Comparison of ENCODE assay signal across 2 cellular contexts in genomic region chr18:37533647-37534565, GRCh38.
TF ChIP-seq lines count a peak whose summit lies in the region.

No MANE protein-coding gene starts in this region.

TF ChIP-seq in HCT116, 20 proteins besides CTCF, POLR2A, EP300 and RAD21:
- no peak for TF ChIP-seq ZBTB33 (IDR thresholded peaks at IDR 0.05; ENCODE audit: extremely low read depth, insufficient replicate concordance, low read length)
- TF ChIP-seq REST (IDR thresholded peaks at IDR 0.05; ENCODE audit: low read depth), result no peak
- TF ChIP-seq JUND (IDR thresholded peaks at IDR 0.05), result no peak
- TF ChIP-seq ZNF274 (IDR thresholded peaks at IDR 0.05; ENCODE audit: low read depth, low read length), result no peak
- TF ChIP-seq POLR2AphosphoS5 (IDR thresholded peaks at IDR 0.05; ENCODE audit: low read depth, low read length), result no peak
- no peak for TF ChIP-seq SP1 (IDR thresholded peaks at IDR 0.05; ENCODE audit: low read depth)
- no peak for TF ChIP-seq SIN3A (IDR thresholded peaks at IDR 0.05; ENCODE audit: low read depth)
- TF ChIP-seq TCF7L2 (IDR thresholded peaks at IDR 0.05; ENCODE audit: borderline replicate concordance, extremely low read depth, insufficient read depth, insufficient read length), result no peak
- TF ChIP-seq EGR1 (IDR thresholded peaks at IDR 0.05; ENCODE audit: low read depth), result no peak
- no peak for TF ChIP-seq YY1 (IDR thresholded peaks at IDR 0.05; ENCODE audit: extremely low read depth, insufficient replicate concordance, low read depth, low read length)
- no peak for TF ChIP-seq EZH2phosphoT487 (IDR thresholded peaks at IDR 0.05; ENCODE audit: borderline replicate concordance)
- no peak for TF ChIP-seq EZH2 (IDR thresholded peaks at IDR 0.05)
- no peak for TF ChIP-seq MAX (IDR thresholded peaks at IDR 0.05)
- no peak for TF ChIP-seq ELF1 (IDR thresholded peaks at IDR 0.05; ENCODE audit: borderline replicate concordance, low read depth)

TF ChIP-seq in K562, 482 proteins besides CTCF, POLR2A, EP300 and RAD21:
- TF ChIP-seq MCM3 (IDR thresholded peaks at IDR 0.05), result no peak
- TF ChIP-seq ZNF444 (CRISPR knock-in tag; IDR thresholded peaks at IDR 0.05), result no peak
- no peak for TF ChIP-seq ZBTB40 (IDR thresholded peaks at IDR 0.05)
- TF ChIP-seq ZBTB40 (CRISPR knock-in tag; IDR thresholded peaks at IDR 0.05), result no peak
- TF ChIP-seq FOS (IDR thresholded peaks at IDR 0.05; ENCODE audit: extremely low read depth, insufficient read length), result no peak
- TF ChIP-seq MYC (IDR thresholded peaks at IDR 0.05; ENCODE audit: low read depth, low read length), result no peak
- no peak for TF ChIP-seq MYC (CRISPR knock-in tag; IDR thresholded peaks at IDR 0.05; ENCODE audit: borderline replicate concordance, low read depth)
- TF ChIP-seq SRF (CRISPR knock-in tag; IDR thresholded peaks at IDR 0.05), result no peak
- no peak for TF ChIP-seq CSDE1 (IDR thresholded peaks at IDR 0.05)
- no peak for TF ChIP-seq DEAF1 (CRISPR knock-in tag; IDR thresholded peaks at IDR 0.05)
- no peak for TF ChIP-seq TCF15 (CRISPR knock-in tag; IDR thresholded peaks at IDR 0.05)
- no peak for TF ChIP-seq ZNF175 (CRISPR knock-in tag; IDR thresholded peaks at IDR 0.05; ENCODE audit: low read depth)
- TF ChIP-seq UBTF (IDR thresholded peaks at IDR 0.05; ENCODE audit: borderline replicate concordance in 1 of 2, low read depth in 2 of 2, low read length in 2 of 2), result no peak
TF ChIP-seq in K562: peak in this region for 0.
